Comparison of ENCODE assay signal across 17 cellular contexts in the genomic region with DNA sequence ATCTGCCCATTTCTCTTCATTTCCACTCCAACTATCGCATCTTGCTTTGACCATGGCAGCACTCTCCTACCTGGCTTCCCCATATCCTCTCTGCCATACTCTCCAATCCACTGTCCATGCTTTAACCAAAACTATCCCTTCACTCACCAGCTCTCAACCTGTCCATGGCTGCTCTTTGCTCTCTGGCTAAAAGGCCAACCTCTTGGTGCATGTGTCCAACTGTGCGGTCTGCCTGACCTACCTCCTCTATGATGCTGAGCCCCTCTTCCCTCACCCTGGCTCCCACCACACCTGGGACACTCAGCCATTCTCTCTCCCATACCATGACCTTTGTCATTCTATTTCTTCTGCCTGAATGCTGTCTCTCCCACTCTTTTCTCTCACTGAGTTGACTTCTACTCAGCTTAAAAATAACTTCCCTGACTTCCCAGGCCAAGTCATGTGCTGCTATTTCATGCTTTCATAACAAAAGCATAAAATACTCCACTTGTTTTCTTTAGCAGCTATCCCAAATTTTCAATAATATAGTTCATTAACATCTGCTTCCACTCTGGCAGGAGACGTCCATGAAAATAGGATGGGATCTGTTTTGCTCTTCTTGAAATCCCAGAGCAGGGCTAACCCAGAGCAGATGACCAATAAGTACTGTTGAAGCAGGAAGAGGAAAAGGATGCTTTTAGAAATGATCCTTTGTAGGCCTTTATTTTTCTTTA.
"Had no signal": no experiment of that assay in that cellular context is flagged by ENCODE, and none has a peak within 500 bp of the region (broad histone marks: within the 10 kb centered on the region; RNA-seq: fewer than 3 reads in every experiment).

No MANE protein-coding gene starts in this region.

- H3K27ac ChIP-seq: colonic mucosa, epithelial cell of prostate, psoas muscle had no signal

- H3K4me3 Mint-ChIP-seq: activated CD4-positive, alpha-beta memory T cell treated with anti-CD3 and anti-CD28 coated beads, Interleukin-2, amount 10 ng/mL, durations not matched to agents 7 days and 5 days; activated naive CD8-positive, alpha-beta T cell; naive thymus-derived CD8-positive, alpha-beta T cell; T-helper 17 cell had no signal

- DNase-seq: activated CD4-positive, alpha-beta memory T cell treated with anti-CD3 and anti-CD28 coated beads, Interleukin-2, amount 10 ng/mL, durations not matched to agents 7 days and 5 days; activated CD4-positive, CD25-positive, alpha-beta regulatory T cell treated with anti-CD3 and anti-CD28 coated beads, Interleukin-2, amount 50 U/mL, for 72 hours; activated gamma-delta T cell; activated T-cell treated with anti-CD3 and anti-CD28 coated beads, Interleukin-2, amount 50 U/mL, for 48 hours; colonic mucosa; effector CD8-positive, alpha-beta T cell; head of caudate nucleus; mammary epithelial cell; naive thymus-derived CD8-positive, alpha-beta T cell; occipital lobe; psoas muscle; sigmoid colon; stimulated activated CD4-positive, alpha-beta T cell treated with anti-CD3 and anti-CD28 coated beads, Interleukin-2, amount 100 ng/mL, for 24 hours; stimulated activated naive CD4-positive, alpha-beta T cell; T-helper 17 cell had no signal

- H3K27me3 ChIP-seq: colonic mucosa, sigmoid colon had no signal

- H3K9me3 ChIP-seq: colonic mucosa, psoas muscle, sigmoid colon had no signal

- H3K27me3 Mint-ChIP-seq: activated naive CD8-positive, alpha-beta T cell; naive thymus-derived CD8-positive, alpha-beta T cell; T-helper 17 cell had no signal

- H3K4me1 Mint-ChIP-seq: activated CD4-positive, alpha-beta memory T cell treated with anti-CD3 and anti-CD28 coated beads, Interleukin-2, amount 10 ng/mL, durations not matched to agents 7 days and 5 days had no signal

- H3K9me3 Mint-ChIP-seq: activated CD4-positive, alpha-beta memory T cell treated with anti-CD3 and anti-CD28 coated beads, Interleukin-2, amount 10 ng/mL, durations not matched to agents 7 days and 5 days; naive thymus-derived CD8-positive, alpha-beta T cell had no signal

- H3K4me1 ChIP-seq: colonic mucosa, psoas muscle had no signal

- H3K36me3 ChIP-seq: colonic mucosa, sigmoid colon had no signal

- H3K4me3 ChIP-seq: colonic mucosa, psoas muscle, sigmoid colon had no signal

- H3K27ac Mint-ChIP-seq: activated CD4-positive, alpha-beta memory T cell treated with anti-CD3 and anti-CD28 coated beads, Interleukin-2, amount 10 ng/mL, durations not matched to agents 7 days and 5 days; activated naive CD8-positive, alpha-beta T cell; T-helper 17 cell had no signal
